10 cellular contexts compared by ENCODE assay signal in genomic region chr9:79574166-79574565, GRCh38. TPM values are rescaled to one million over a fixed set of nuclear protein-coding genes. Genes with fewer than 3 reads are reported as not detected.
DNase-seq lines count a peak whose midpoint lies in the region; ATAC-seq, FAIRE-seq and TF ChIP-seq lines count a peak whose summit lies in the region.
"Had no signal": no experiment of that assay in that cellular context is flagged by ENCODE, and none has a peak within 500 bp of the region (broad histone marks: within the 10 kb centered on the region; RNA-seq: fewer than 3 reads in every experiment).

No MANE protein-coding gene starts in this region.

- H3K4me3 ChIP-seq in AG04450 (ENCODE audit: low read depth, low read length) (peak overlapping the region; percentile 79), duodenal mucosa (ENCODE audit: low read depth in 1 of 2, low read length in 2 of 2) (peak overlapping the region; percentile 80 to 96)
- H3K4me3 ChIP-seq in Jurkat, Clone E6-1 (ENCODE audit: low read length), result peak overlapping the region; percentile 73

- DNase-seq in AG04450 (ENCODE audit: low read depth, low spot score) (no peak), natural killer cell (no peak), hippocampal formation (lab: John Stamatoyannopoulos, UW) (no peak), NCI-H2081 treated with DMSO at 0.1 percent for 48 hours (lab: John Stamatoyannopoulos, UW) (no peak), GM12891 (ENCODE audit: insufficient read length, low spot score) (no peak)
- no peak for DNase-seq in Jurkat, Clone E6-1 (ENCODE audit: low read depth, low spot score)
- DNase-seq: GF-D8 had no signal

- ATAC-seq in natural killer cell, result no peak
- ATAC-seq in activated CD4-positive, CD25-positive, alpha-beta regulatory T cell treated with anti-CD3 and anti-CD28 coated beads, Interleukin-2, amount 50 U/mL, for 24 hours, result no peak

- H3K36me3 Mint-ChIP-seq in natural killer cell, result peaks cover 14% of the 10 kb centered on the region

- H3K36me3 ChIP-seq in duodenal mucosa (ENCODE audit: control insufficient read depth in 1 of 2, insufficient read depth in 2 of 2, low read length in 2 of 2), result no peaks in the 10 kb centered on the region

- H3K27ac Mint-ChIP-seq in natural killer cell, result no peak overlapping the region

- H3K4me1 ChIP-seq in duodenal mucosa (ENCODE audit: control insufficient read depth in 1 of 2, insufficient read depth in 2 of 2, low read length in 2 of 2), result peaks cover 0 to 11% of the 10 kb centered on the region in 2 donors

- H3K9ac ChIP-seq in duodenal mucosa (ENCODE audit: low read depth in 1 of 2, low read length in 2 of 2), result peak overlapping the region in 1 of 2 donors; percentile 94

- TF ChIP-seq POLR2A in GM12891 (IDR thresholded peaks at IDR 0.05; ENCODE audit: low read depth, low read length), result no peak

- H3K27ac ChIP-seq in AG04450 (ENCODE audit: low read depth, low read length) (no peak overlapping the region), duodenal mucosa (ENCODE audit: low read depth, low read length) (no peak overlapping the region)

- TF ChIP-seq CTCF in AG04450 (IDR thresholded peaks at IDR 0.05; ENCODE audit: low read depth, low read length), result no peak
- TF ChIP-seq CTCF in natural killer cell (IDR thresholded peaks at IDR 0.05), result no peak

- H3K9me3 ChIP-seq in AG04450 (ENCODE audit: control insufficient read depth, insufficient read depth, low read length), result no peaks in the 10 kb centered on the region
- no peaks in the 10 kb centered on the region for H3K9me3 ChIP-seq in duodenal mucosa (ENCODE audit: control insufficient read depth in 1 of 2, low read length in 2 of 2)

- H3K27me3 ChIP-seq in AG04450 (ENCODE audit: control insufficient read depth, insufficient read depth, low read length) (no peaks in the 10 kb centered on the region), duodenal mucosa (ENCODE audit: control insufficient read depth in 1 of 2, insufficient read depth in 2 of 2, low read length in 2 of 2) (peaks cover 4 to 9% of the 10 kb centered on the region in 2 donors)

- CTCF ChIA-PET in AG04450 (lab: Charles Lee), result no interaction called here

- peak overlapping the region; percentile 98 for H3K4me3 Mint-ChIP-seq in natural killer cell

- FAIRE-seq in GM12891 (lab: Jason Lieb, UNC), result no peak
- FAIRE-seq: urothelium cell line had no signal

- H3K27me3 Mint-ChIP-seq in natural killer cell (ENCODE audit: low read depth in 2 of 2), result peaks cover 0 to 4% of the 10 kb centered on the region in 2 donors

- POLR2A ChIA-PET in AG04450 (lab: Yijun Ruan, JAX), result interaction anchor here (0.7 to 1.2 kb wide), 2 partner anchors 111 to 112 kb away, joined by 3 read pairs; no protein-coding TSS in a partner anchor

- intact Hi-C loops in natural killer cell (cut with micrococcal nuclease), result loop anchor here (10.0 kb wide), 1 partner anchor 311 kb away; no protein-coding TSS in a partner anchor

- H3K9me3 Mint-ChIP-seq in natural killer cell, result no peaks in the 10 kb centered on the region

- H3K4me1 Mint-ChIP-seq in natural killer cell, result peaks cover 63 to 64% of the 10 kb centered on the region in 2 donors

TF ChIP-seq in GM12891, 5 proteins besides CTCF, POLR2A, EP300 and RAD21:
- TF ChIP-seq POU2F2 (IDR thresholded peaks at IDR 0.05; ENCODE audit: low read depth, low read length), result no peak
- TF ChIP-seq POLR2AphosphoS5 (IDR thresholded peaks at IDR 0.05; ENCODE audit: low read depth, low read length), result no peak
- TF ChIP-seq TAF1 (IDR thresholded peaks at IDR 0.05; ENCODE audit: low read depth, low read length), result no peak
- TF ChIP-seq PAX5 (IDR thresholded peaks at IDR 0.05; ENCODE audit: insufficient read depth, low read length, severe bottlenecking), result no peak
- no peak for TF ChIP-seq SPI1 (IDR thresholded peaks at IDR 0.05; ENCODE audit: low read depth, low read length)

RNA-seq across cellular contexts. Expression of gene TLE4, which starts 2.4 kb away (rescaled TPM):
- 42.2 and 53.4 TPM in 2 replicates for polyA plus RNA-seq in AG04450 (2011; rRNA removed)
- polyA minus RNA-seq in AG04450 (2011; rRNA and poly(A)+ RNA removed), result 114 and 117 TPM in 2 replicates
- polyA plus RNA-seq in Jurkat, Clone E6-1 (2012; ENCODE audit: insufficient read depth, insufficient read length), result 8.7 TPM
- 100 to 1,000 TPM; 214 to 240 (median 220) TPM for total RNA-seq in natural killer cell
- 1.6 TPM for polyA plus RNA-seq in GM12891 (2012; ENCODE audit: low read depth, missing spikeins)
